In genomic region chr1:159015440-159015909, GRCh38 we compare ENCODE assay signal across 1 cellular context.
TF ChIP-seq lines count a peak whose summit lies in the region.

No MANE protein-coding gene starts in this region.

TF ChIP-seq in K562, 482 proteins besides CTCF, POLR2A, EP300 and RAD21 (continued from another document and continues in another):
- peak; percentile 65; the same call in 1 of the 2 replicates for TF ChIP-seq ZBTB40 (IDR thresholded peaks at IDR 0.05)
- TF ChIP-seq ZBTB40 (CRISPR knock-in tag; IDR thresholded peaks at IDR 0.05), result no peak
- TF ChIP-seq TEAD4 (IDR thresholded peaks at IDR 0.05; ENCODE audit: low read length), result no peak; the same call in 1 of the 2 replicates
- no peak for TF ChIP-seq TEAD4 (CRISPR knock-in tag; IDR thresholded peaks at IDR 0.05; ENCODE audit: borderline replicate concordance)
- no peak for TF ChIP-seq DEAF1 (CRISPR knock-in tag; IDR thresholded peaks at IDR 0.05)
- peak; percentile 67; the same call in 1 of the 2 replicates for TF ChIP-seq ATF3 (IDR thresholded peaks at IDR 0.05)
- no peak for TF ChIP-seq ATF3 (CRISPR knock-in tag; conservative IDR thresholded peaks at IDR 0.05)
- TF ChIP-seq FOXP1 (CRISPR knock-in tag; IDR thresholded peaks at IDR 0.05), result no peak
- TF ChIP-seq NCOR1 (IDR thresholded peaks at IDR 0.05), result no peak
- TF ChIP-seq ZNF518B (CRISPR knock-in tag; IDR thresholded peaks at IDR 0.05), result no peak
- TF ChIP-seq JUN (IDR thresholded peaks at IDR 0.05; ENCODE audit: borderline replicate concordance, low read depth, low read length), result peak; percentile 85
- no peak for TF ChIP-seq JUN (CRISPR knock-in tag; IDR thresholded peaks at IDR 0.05; ENCODE audit: borderline replicate concordance)
- TF ChIP-seq TAF9B (IDR thresholded peaks at IDR 0.05; ENCODE audit: partially characterized antibody), result no peak
- TF ChIP-seq ZNF174 (CRISPR knock-in tag; IDR thresholded peaks at IDR 0.05), result no peak
- no peak for TF ChIP-seq PRPF4 (IDR thresholded peaks at IDR 0.05; ENCODE audit: insufficient read depth, low read depth, low read length, poor library complexity, severe bottlenecking)
- no peak for TF ChIP-seq PKNOX1 (IDR thresholded peaks at IDR 0.05)
- no peak for TF ChIP-seq CBFB (CRISPR knock-in tag; IDR thresholded peaks at IDR 0.05)
- TF ChIP-seq CEBPB (tag; IDR thresholded peaks at IDR 0.05), result peak; percentile 30; the same call in 1 of the 2 replicates
- peak; percentile 48 for TF ChIP-seq NFE2 (IDR thresholded peaks at IDR 0.05; ENCODE audit: low read depth)
- no peak for TF ChIP-seq RBM15 (IDR thresholded peaks at IDR 0.05; ENCODE audit: insufficient read depth, low read length)
- no peak for TF ChIP-seq TAL1 (IDR thresholded peaks at IDR 0.05)
- no peak for TF ChIP-seq PHF8 (IDR thresholded peaks at IDR 0.05; ENCODE audit: borderline replicate concordance, low read length)
- no peak for TF ChIP-seq NR2F6 (CRISPR knock-in tag; IDR thresholded peaks at IDR 0.05)
- no peak for TF ChIP-seq C11orf30 (IDR thresholded peaks at IDR 0.05; ENCODE audit: low read depth)
- TF ChIP-seq DLX4 (CRISPR knock-in tag; IDR thresholded peaks at IDR 0.05), result no peak
- no peak for TF ChIP-seq CSDE1 (IDR thresholded peaks at IDR 0.05)
- no peak for TF ChIP-seq ZSCAN32 (CRISPR knock-in tag; IDR thresholded peaks at IDR 0.05)
- no peak for TF ChIP-seq EWSR1 (IDR thresholded peaks at IDR 0.05; ENCODE audit: borderline replicate concordance, low read depth, partially characterized antibody)
- no peak for TF ChIP-seq MTA1 (IDR thresholded peaks at IDR 0.05; ENCODE audit: borderline replicate concordance)
- TF ChIP-seq ZNF175 (CRISPR knock-in tag; IDR thresholded peaks at IDR 0.05; ENCODE audit: low read depth), result peak; percentile 98
- TF ChIP-seq PBX2 (CRISPR knock-in tag; IDR thresholded peaks at IDR 0.05; ENCODE audit: low read depth), result no peak
- 0 out of 2 replicates have a peak, but pooled peaks have one; percentile 13 for TF ChIP-seq PBX2 (tag; conservative IDR thresholded peaks at IDR 0.05; ENCODE audit: low read depth)
- TF ChIP-seq ZFP36 (IDR thresholded peaks at IDR 0.05; ENCODE audit: low read depth, low read length, partially characterized antibody), result no peak
- peak in 1 of 3 experiments; percentile 79; a peak in 2 of 6 replicates for TF ChIP-seq ZBTB11 (CRISPR knock-in tag; IDR thresholded peaks at IDR 0.05)
- TF ChIP-seq MAFK (IDR thresholded peaks at IDR 0.05; ENCODE audit: low read length), result no peak
- TF ChIP-seq HNRNPLL (IDR thresholded peaks at IDR 0.05; ENCODE audit: low read depth, low read length, poor library complexity, severe bottlenecking), result no peak
- no peak for TF ChIP-seq HEY1 (CRISPR knock-in tag; IDR thresholded peaks at IDR 0.05; ENCODE audit: borderline replicate concordance)
- no peak for TF ChIP-seq HNRNPL (IDR thresholded peaks at IDR 0.05; ENCODE audit: low read depth, low read length)
- TF ChIP-seq CBX1 (IDR thresholded peaks at IDR 0.05; ENCODE audit: low read depth), result no peak
